Comparison of ENCODE assay signal across 35 cellular contexts in genomic region chr4:53022162-53023100, GRCh38.
DNase-seq lines count a peak whose midpoint lies in the region; ATAC-seq and TF ChIP-seq lines count a peak whose summit lies in the region.
"Had no signal": no experiment of that assay in that cellular context is flagged by ENCODE, and none has a peak within 500 bp of the region (broad histone marks: within the 10 kb centered on the region; RNA-seq: fewer than 3 reads in every experiment).

No MANE protein-coding gene starts in this region.

- peak overlapping the region; percentile 54 to 86 for H3K27ac ChIP-seq in aorta (ENCODE audit: low read depth in 1 of 2, low read length in 2 of 2)
- no peak overlapping the region for H3K27ac ChIP-seq in brain microvascular endothelial cell
- H3K27ac ChIP-seq: 22Rv1; BLaER1 treated with 17β-estradiol and CSF1 and Interleukin-3, amounts not matched to agents 10 nM and 100 nM; breast epithelium; HL-60; parathyroid adenoma; PC-9 had no signal

- H3K9me3 ChIP-seq in aorta (ENCODE audit: control insufficient read depth, low read length), result no peaks in the 10 kb centered on the region
- H3K9me3 ChIP-seq: BLaER1 treated with 17β-estradiol and CSF1 and Interleukin-3, amounts not matched to agents 10 nM and 100 nM; breast epithelium; HAP-1 had no signal

- DNase-seq in NCI-H82 (lab: John Stamatoyannopoulos, UW) (peak; percentile 39), NCI-H82 treated with DMSO at 0.1 percent for 48 hours (lab: John Stamatoyannopoulos, UW; ENCODE audit: unreplicated experiment) (no peak), left cardiac atrium (no peak), progenitor cell of endocrine pancreas (ENCODE audit: low spot score, unreplicated experiment) (no peak), aorta (no peak), brain microvascular endothelial cell (no peak), cerebellar nuclear complex (lab: John Stamatoyannopoulos, UW) (no peak), activated gamma-delta T cell (lab: John Stamatoyannopoulos, UW) (no peak)
- DNase-seq: activated CD4-positive, alpha-beta memory T cell treated with anti-CD3 and anti-CD28 coated beads, Interleukin-2, amount 10 ng/mL, durations not matched to agents 7 days and 5 days; activated CD8-positive, alpha-beta memory T cell treated with anti-CD3 and anti-CD28 coated beads, Interleukin-2, amount 50 U/mL, for 4 hours; activated naive CD4-positive, alpha-beta T cell treated with Interleukin-2 at 50 U/mL for 16 hours; COR-L47; cortex of kidney; DMS53; effector memory CD4-positive, alpha-beta T cell; erythroblast; KG1; kidney glomerular epithelial cell; MM.1S; NCI-H1417; NCI-H2029; NCI-H510A treated with DMSO at 0.1 percent for 48 hours; NK-92 treated with Interleukin-12 subunit alpha and Interleukin-12 subunit beta, amount 100 ng/mL, for 24 hours; PC-9; stimulated activated CD4-positive, alpha-beta T cell treated with anti-CD3 and anti-CD28 coated beads, Interleukin-15, amount 100 ng/mL, for 24 hours; stimulated activated CD4-positive, alpha-beta T cell treated with anti-CD3 and anti-CD28 coated beads, Interleukin-4, amount 100 ng/mL, for 4 hours; trophoblast cell had no signal

- H3K4me1 ChIP-seq in aorta (ENCODE audit: control insufficient read depth in 1 of 2, insufficient read depth in 2 of 2, low read length in 2 of 2), result peaks cover 0 to 10% of the 10 kb centered on the region in 2 donors
- H3K4me1 ChIP-seq: BLaER1 treated with 17β-estradiol and CSF1 and Interleukin-3, amounts not matched to agents 10 nM and 100 nM; breast epithelium; parathyroid adenoma had no signal

- H3K27me3 ChIP-seq in aorta (ENCODE audit: control insufficient read depth in 1 of 2, insufficient read depth in 2 of 2, low read length in 1 of 2) (no peaks in the 10 kb centered on the region), brain microvascular endothelial cell (replicated peaks) (no peaks in the 10 kb centered on the region)
- H3K27me3 ChIP-seq: BLaER1 treated with 17β-estradiol and CSF1 and Interleukin-3, amounts not matched to agents 10 nM and 100 nM; breast epithelium had no signal

- H3K4me3 Mint-ChIP-seq in progenitor cell of endocrine pancreas (ENCODE audit: low read depth), result no peak overlapping the region
- H3K4me3 Mint-ChIP-seq: activated CD4-positive, alpha-beta memory T cell treated with anti-CD3 and anti-CD28 coated beads, Interleukin-2, amount 10 ng/mL, durations not matched to agents 7 days and 5 days; neural crest cell had no signal

- H3K27ac Mint-ChIP-seq in progenitor cell of endocrine pancreas, result peak overlapping the region; percentile 51
- H3K27ac Mint-ChIP-seq: activated CD4-positive, alpha-beta memory T cell treated with anti-CD3 and anti-CD28 coated beads, Interleukin-2, amount 10 ng/mL, durations not matched to agents 7 days and 5 days had no signal

- H3K27me3 Mint-ChIP-seq in progenitor cell of endocrine pancreas, result no peaks in the 10 kb centered on the region
- H3K27me3 Mint-ChIP-seq: activated CD4-positive, alpha-beta memory T cell treated with anti-CD3 and anti-CD28 coated beads, Interleukin-2, amount 10 ng/mL, durations not matched to agents 7 days and 5 days had no signal

- TF ChIP-seq CTCF in progenitor cell of endocrine pancreas (IDR thresholded peaks at IDR 0.05; ENCODE audit: unreplicated experiment) (no peak), brain microvascular endothelial cell (IDR thresholded peaks at IDR 0.05; ENCODE audit: low read depth, low read length, missing control alignments) (no peak)

- intact Hi-C loops in left cardiac atrium (cut with DNase I) (no loop called here), aorta (cut with DNase I) (loop anchor here (5.0 to 10.0 kb wide), 5 partner anchors 35 to 1210 kb away; no protein-coding TSS in a partner anchor)

- H3K36me3 ChIP-seq in aorta (ENCODE audit: control insufficient read depth in 1 of 2, insufficient read depth in 2 of 2, low read length in 1 of 2), result no peaks in the 10 kb centered on the region
- no peaks in the 10 kb centered on the region for H3K36me3 ChIP-seq in brain microvascular endothelial cell (replicated peaks)
- H3K36me3 ChIP-seq: breast epithelium, HAP-1 had no signal

- ATAC-seq in left cardiac atrium (peak; percentile 61 to 67), aorta (ENCODE audit: low FRiP score) (no peak)

- 5 to 9% methylated on average over 3 of the region's 3 CpGs for WGBS in aorta, 2 donors

- H3K36me3 Mint-ChIP-seq in progenitor cell of endocrine pancreas (ENCODE audit: insufficient read depth), result no peaks in the 10 kb centered on the region

- peaks cover 36% of the 10 kb centered on the region for H3K4me1 Mint-ChIP-seq in progenitor cell of endocrine pancreas (ENCODE audit: low read depth)
- H3K4me1 Mint-ChIP-seq: activated CD4-positive, alpha-beta memory T cell treated with anti-CD3 and anti-CD28 coated beads, Interleukin-2, amount 10 ng/mL, durations not matched to agents 7 days and 5 days had no signal

- peaks cover 7% of the 10 kb centered on the region for H3K9me3 Mint-ChIP-seq in progenitor cell of endocrine pancreas (ENCODE audit: low read depth)
- H3K9me3 Mint-ChIP-seq: activated CD4-positive, alpha-beta memory T cell treated with anti-CD3 and anti-CD28 coated beads, Interleukin-2, amount 10 ng/mL, durations not matched to agents 7 days and 5 days; neural crest cell had no signal

- H3K4me3 ChIP-seq in aorta (ENCODE audit: low read length in 2 of 2), result no peak overlapping the region
- H3K4me3 ChIP-seq in brain microvascular endothelial cell (ENCODE audit: low read depth, low read length), result no peak overlapping the region
- H3K4me3 ChIP-seq: BLaER1 treated with 17β-estradiol and CSF1 and Interleukin-3, amounts not matched to agents 10 nM and 100 nM; breast epithelium; HAP-1; lung; PC-9 had no signal

- in situ Hi-C loops in brain microvascular endothelial cell (cut with HindIII; ENCODE audit: low pct_ligation_motif_present, low sequenced_read_pairs), result no loop called here

Comparison
In these comparisons a context has a peak if more than half of its experiments do, and no peak if none do; other contexts are left out.
1. intact Hi-C loops: an anchor here in aorta (5.0 to 10.0 kb wide); none called in left cardiac atrium.